2 cellular contexts compared by ENCODE assay signal in genomic region chr19:1790054-1790762, GRCh38.
TF ChIP-seq lines count a peak whose summit lies in the region.

No MANE protein-coding gene starts in this region.

TF ChIP-seq in GM23338, 12 proteins besides CTCF, POLR2A, EP300 and RAD21:
- TF ChIP-seq ZNF114 (CRISPR knock-in tag; IDR thresholded peaks at IDR 0.05) = no peak
- no peak for TF ChIP-seq ZNF331 (CRISPR knock-in tag; IDR thresholded peaks at IDR 0.05; ENCODE audit: low read depth)
- TF ChIP-seq EZH2 (IDR thresholded peaks at IDR 0.05; ENCODE audit: low read depth, unreplicated experiment) = peak; percentile 32
- no peak for TF ChIP-seq ETS1 (IDR thresholded peaks at IDR 0.05)

TF ChIP-seq in H1, 55 proteins besides CTCF, POLR2A, EP300 and RAD21:
- TF ChIP-seq ASH2L (IDR thresholded peaks at IDR 0.05; ENCODE audit: low read length) (peak; percentile 36), SP4 (IDR thresholded peaks at IDR 0.05; ENCODE audit: low read length) (no peak), KDM1A (IDR thresholded peaks at IDR 0.05; ENCODE audit: borderline replicate concordance, low read length) (peak; percentile 55; the same call in 1 of the 2 replicates)
